10 cellular contexts compared by ENCODE assay signal in genomic region chr12:131604146-131604844, GRCh38.
DNase-seq lines count a peak whose midpoint lies in the region; ATAC-seq and TF ChIP-seq lines count a peak whose summit lies in the region.
"Had no signal": no experiment of that assay in that cellular context is flagged by ENCODE, and none has a peak within 500 bp of the region (broad histone marks: within the 10 kb centered on the region; RNA-seq: fewer than 3 reads in every experiment).

No MANE protein-coding gene starts in this region.

- H3K27me3 ChIP-seq in GM06990 (replicated peaks; ENCODE audit: control insufficient read depth, insufficient read depth, low read length): no peaks in the 10 kb centered on the region

- DNase-seq in GM06990 (ENCODE audit: extremely low read depth, insufficient read length): peak; percentile 39
- peak; percentile 56 for DNase-seq in KG1 (lab: John Stamatoyannopoulos, UW)
- DNase-seq in activated T-cell treated with anti-CD3 and anti-CD28 coated beads, Interleukin-2, amount 50 U/mL, for 1 hour: peak; percentile 48
- DNase-seq in natural killer cell treated with Interleukin-12 subunit alpha and Interleukin-12 subunit beta and Interleukin-15 and Interleukin-18, amount 100 ng/mL, for 72 hours (ENCODE audit: low spot score): no peak
- DNase-seq in COLO668 (lab: John Stamatoyannopoulos, UW; ENCODE audit: unreplicated experiment): no peak
- DNase-seq in effector CD8-positive, alpha-beta T cell (lab: John Stamatoyannopoulos, UW): no peak
- DNase-seq: Calu3, H9 had no signal

- no peak overlapping the region for H3K4me3 ChIP-seq in GM06990 (replicated peaks; ENCODE audit: low read depth, low read length)

- H3K36me3 ChIP-seq in GM06990 (ENCODE audit: control insufficient read depth, insufficient read depth, low read length): no peaks in the 10 kb centered on the region

- H3K4me3 Mint-ChIP-seq in natural killer cell treated with Interleukin-12 subunit alpha and Interleukin-12 subunit beta and Interleukin-15 and Interleukin-18, amount 100 ng/mL, for 72 hours: peak overlapping the region; percentile 81
- H3K4me3 Mint-ChIP-seq: H9 had no signal

- no peaks in the 10 kb centered on the region for H3K27me3 Mint-ChIP-seq in natural killer cell treated with Interleukin-12 subunit alpha and Interleukin-12 subunit beta and Interleukin-15 and Interleukin-18, amount 100 ng/mL, for 72 hours

- H3K36me3 Mint-ChIP-seq in natural killer cell treated with Interleukin-12 subunit alpha and Interleukin-12 subunit beta and Interleukin-15 and Interleukin-18, amount 100 ng/mL, for 72 hours: no peaks in the 10 kb centered on the region

- H3K27ac Mint-ChIP-seq in natural killer cell treated with Interleukin-12 subunit alpha and Interleukin-12 subunit beta and Interleukin-15 and Interleukin-18, amount 100 ng/mL, for 72 hours: peak overlapping the region; percentile 43 to 57

- no peaks in the 10 kb centered on the region for H3K9me3 Mint-ChIP-seq in natural killer cell treated with Interleukin-12 subunit alpha and Interleukin-12 subunit beta and Interleukin-15 and Interleukin-18, amount 100 ng/mL, for 72 hours
- H3K9me3 Mint-ChIP-seq: H9 had no signal

- peaks cover 60 to 73% of the 10 kb centered on the region in 2 donors for H3K4me1 Mint-ChIP-seq in natural killer cell treated with Interleukin-12 subunit alpha and Interleukin-12 subunit beta and Interleukin-15 and Interleukin-18, amount 100 ng/mL, for 72 hours (ENCODE audit: low read depth in 2 of 2)

- ATAC-seq in natural killer cell treated with Interleukin-12 subunit alpha and Interleukin-12 subunit beta and Interleukin-15 and Interleukin-18, amount 100 ng/mL, for 72 hours: peak; percentile 67 to 71
- ATAC-seq in HG02973 (IDR thresholded peaks at IDR 0.05; ENCODE audit: unreplicated experiment): no peak
- no peak for ATAC-seq in GM18873 (IDR thresholded peaks at IDR 0.05; ENCODE audit: low FRiP score, unreplicated experiment)

- no peak for TF ChIP-seq CTCF in GM06990 (IDR thresholded peaks at IDR 0.05; ENCODE audit: insufficient read depth, low read length, poor library complexity, severe bottlenecking)

Comparison
In these comparisons a context has a peak if more than half of its experiments do, and no peak if none do; other contexts are left out.
1. DNase-seq: peak in GM06990 (single experiment), KG1 (single experiment) and activated T-cell treated with anti-CD3 and anti-CD28 coated beads, Interleukin-2, amount 50 U/mL, for 1 hour (single experiment); none in natural killer cell treated with Interleukin-12 subunit alpha and Interleukin-12 subunit beta and Interleukin-15 and Interleukin-18, amount 100 ng/mL, for 72 hours (single experiment), COLO668 (single experiment) and effector CD8-positive, alpha-beta T cell (single experiment).
2. ATAC-seq: peak in natural killer cell treated with Interleukin-12 subunit alpha and Interleukin-12 subunit beta and Interleukin-15 and Interleukin-18, amount 100 ng/mL, for 72 hours (2 of 2); none in HG02973 (single experiment) and GM18873 (single experiment).